Comparison of ENCODE assay signal across 23 cellular contexts in genomic region chr6:41818271-41819054, GRCh38. TPM values are rescaled to one million over a fixed set of nuclear protein-coding genes. Genes with fewer than 3 reads are reported as not detected.
A peak's percentile ranks its signal among the peaks of the same experiment; 100 is the strongest.
DNase-seq lines count a peak whose midpoint lies in the region; ATAC-seq and TF ChIP-seq lines count a peak whose summit lies in the region.
"Had no signal": no experiment of that assay in that cellular context is flagged by ENCODE, and none has a peak within 500 bp of the region (broad histone marks: within the 10 kb centered on the region; RNA-seq: fewer than 3 reads in every experiment).

No MANE protein-coding gene starts in this region.

- no peak for ATAC-seq in foreskin keratinocyte
- ATAC-seq: left ventricle myocardium superior, mucosa of descending colon had no signal

- H3K4me1 ChIP-seq in breast epithelium (no peaks in the 10 kb centered on the region), foreskin keratinocyte (peaks cover 5% of the 10 kb centered on the region)
- H3K4me1 ChIP-seq: BLaER1, esophagus squamous epithelium, vagina had no signal

- TF ChIP-seq CTCF in MCF 10A (IDR thresholded peaks at IDR 0.05; ENCODE audit: unreplicated experiment) (no peak), breast epithelium (IDR thresholded peaks at IDR 0.05) (no peak), cardiac fibroblast (IDR thresholded peaks at IDR 0.05; ENCODE audit: low read depth, low read length) (no peak), foreskin keratinocyte (conservative IDR thresholded peaks at IDR 0.05) (no peak), type B pancreatic cell (conservative IDR thresholded peaks at IDR 0.05) (no peak)

- H3K4me1 Mint-ChIP-seq in MCF 10A (ENCODE audit: insufficient read depth, unreplicated experiment) (peaks cover 7% of the 10 kb centered on the region), type B pancreatic cell (ENCODE audit: unreplicated experiment) (no peaks in the 10 kb centered on the region)
- H3K4me1 Mint-ChIP-seq: IgD-negative memory B cell had no signal

- H3K4me3 ChIP-seq in breast epithelium (no peak overlapping the region), cardiac fibroblast (replicated peaks in 1 of 2; ENCODE audit: low read depth in 2 of 2, low read length in 2 of 2) (no peak overlapping the region)
- H3K4me3 ChIP-seq: BLaER1, esophagus squamous epithelium, mucosa of descending colon, vagina had no signal

- H3K27ac ChIP-seq in breast epithelium = no peak overlapping the region
- H3K27ac ChIP-seq in foreskin keratinocyte = no peak overlapping the region
- H3K27ac ChIP-seq: BLaER1, brain microvascular endothelial cell, esophagus squamous epithelium, vagina had no signal

- H3K27ac Mint-ChIP-seq in MCF 10A (ENCODE audit: low read depth, unreplicated experiment) (no peak overlapping the region), type B pancreatic cell (no peak overlapping the region)
- H3K27ac Mint-ChIP-seq: activated T-helper 2 cell treated with anti-CD3 and anti-CD28 coated beads, Interferon-gamma antibody, Interleukin-2, Interleukin-4, amounts not matched to agents 10 μg/mL and 5 μg/mL and 100 μg/mL, durations not matched to agents 14 hours and 24 hours and 36 hours; IgD-negative memory B cell had no signal

- H3K27me3 ChIP-seq in breast epithelium = no peaks in the 10 kb centered on the region
- H3K27me3 ChIP-seq in foreskin keratinocyte = no peaks in the 10 kb centered on the region
- H3K27me3 ChIP-seq: BLaER1, brain microvascular endothelial cell, esophagus squamous epithelium, vagina had no signal

- TF ChIP-seq POLR2A in breast epithelium (IDR thresholded peaks at IDR 0.05) = no peak

- no peaks in the 10 kb centered on the region for H3K27me3 Mint-ChIP-seq in MCF 10A (ENCODE audit: insufficient read depth, unreplicated experiment)
- H3K27me3 Mint-ChIP-seq in type B pancreatic cell = no peaks in the 10 kb centered on the region
- H3K27me3 Mint-ChIP-seq: IgD-negative memory B cell had no signal

- no TSS peak for BruUV-seq in MCF 10A (replicated peaks; lab: Mats Ljungman, UMichigan)

- H3K9me3 ChIP-seq in breast epithelium = no peaks in the 10 kb centered on the region
- H3K9me3 ChIP-seq: BLaER1, esophagus squamous epithelium, mucosa of descending colon, vagina had no signal

- intact Hi-C loops in MCF 10A (cut with micrococcal nuclease) = no loop called here
- intact Hi-C loops in breast epithelium (cut with DNase I; ENCODE audit: low total_unique reads) = no loop called here

- CTCF ChIA-PET in MCF 10A (lab: Yijun Ruan, JAX) = interaction anchor here (0.6 to 0.9 kb wide), 2 partner anchors 18 to 19 kb away, joined by 3 read pairs; no protein-coding TSS in a partner anchor

- H3K36me3 ChIP-seq in breast epithelium = no peaks in the 10 kb centered on the region
- H3K36me3 ChIP-seq: brain microvascular endothelial cell, esophagus squamous epithelium, vagina had no signal

- DNase-seq in MCF 10A (ENCODE audit: unreplicated experiment) (peak; percentile 26), breast epithelium (ENCODE audit: low spot score in 2 of 2) (no peak), NCI-H82 treated with DMSO at 0.1 percent for 48 hours (lab: John Stamatoyannopoulos, UW; ENCODE audit: unreplicated experiment) (peak; percentile 98), cardiac fibroblast (ENCODE audit: low read depth in 2 of 2) (peak; percentile 27 to 57), pulmonary artery endothelial cell (ENCODE audit: low read depth, low spot score) (peak; percentile 3), foreskin keratinocyte (no peak), type B pancreatic cell (ENCODE audit: extremely low spot score, unreplicated experiment) (no peak), NCI-H446 (lab: John Stamatoyannopoulos, UW) (no peak)
- DNase-seq: activated CD4-positive, alpha-beta T cell treated with anti-CD3 and anti-CD28 coated beads for 1 hour; brain microvascular endothelial cell; esophagus squamous epithelium; left ventricle myocardium superior; mucosa of descending colon; NCI-H1092; stimulated activated CD4-positive, alpha-beta T cell treated with anti-CD3 and anti-CD28 coated beads, Interleukin-12 subunit alpha, Interleukin-12 subunit beta, amount 100 ng/mL, for 4 hours; substantia nigra; T-helper 9 cell had no signal

- POLR2A ChIA-PET in MCF 10A (lab: Yijun Ruan, JAX) = no interaction called here

- H3K9me3 Mint-ChIP-seq in MCF 10A (ENCODE audit: unreplicated experiment) = no peaks in the 10 kb centered on the region
- H3K9me3 Mint-ChIP-seq in type B pancreatic cell = no peaks in the 10 kb centered on the region
- H3K9me3 Mint-ChIP-seq: activated T-helper 2 cell treated with anti-CD3 and anti-CD28 coated beads, Interferon-gamma antibody, Interleukin-2, Interleukin-4, amounts not matched to agents 10 μg/mL and 5 μg/mL and 100 μg/mL, durations not matched to agents 14 hours and 24 hours and 36 hours; IgD-negative memory B cell had no signal

- no peak overlapping the region for H3K4me3 Mint-ChIP-seq in MCF 10A (ENCODE audit: unreplicated experiment)
- no peak overlapping the region for H3K4me3 Mint-ChIP-seq in type B pancreatic cell
- H3K4me3 Mint-ChIP-seq: IgD-negative memory B cell had no signal

- H3K36me3 Mint-ChIP-seq in MCF 10A (ENCODE audit: insufficient read depth, unreplicated experiment) (no peaks in the 10 kb centered on the region), type B pancreatic cell (no peaks in the 10 kb centered on the region)
- H3K36me3 Mint-ChIP-seq: IgD-negative memory B cell had no signal

RNA-seq across cellular contexts. Expression of gene TOMM6, which starts 31.0 kb away (rescaled TPM):
- total RNA-seq in MCF 10A (2022) (202 and 227 TPM in 2 replicates), breast epithelium (100 to 1,000 TPM; 108 to 127 (median 117) TPM), pulmonary artery endothelial cell (95.8 and 101 TPM in 2 replicates), foreskin keratinocyte (223 and 285 TPM in 2 replicates), type B pancreatic cell (ENCODE audit: low replicate concordance) (193 and 203 TPM in 2 replicates)
- 453 and 519 TPM in 2 replicates for polyA plus RNA-seq in foreskin keratinocyte

RNA-seq across cellular contexts. Expression of gene PRICKLE4, which starts 37.9 kb away (rescaled TPM):
- total RNA-seq in MCF 10A (2022) (0.93 and 1.5 TPM in 2 replicates), breast epithelium (1 to 10 TPM in 2 of 3 donors, under 1 TPM in 1; 0.80 to 5.3 (median 3.3) TPM), pulmonary artery endothelial cell (0.67 and 1.1 TPM in 2 replicates), foreskin keratinocyte (0.42 and 0.61 TPM in 2 replicates), type B pancreatic cell (ENCODE audit: low replicate concordance) (2.1 and 2.8 TPM in 2 replicates)
- 0.18 and 0.55 TPM in 2 replicates for polyA plus RNA-seq in foreskin keratinocyte
- total RNA-seq: A172; activated T-helper 2 cell treated with anti-CD3 and anti-CD28 coated beads, Interferon-gamma antibody, Interleukin-2, Interleukin-4, amounts not matched to agents 10 μg/mL and 5 μg/mL and 100 μg/mL, durations not matched to agents 14 hours and 24 hours and 36 hours; G401 had no signal
- polyA plus RNA-seq: IgD-negative memory B cell had no signal

RNA-seq across cellular contexts. Expression of gene FRS3, which starts 38.8 kb away (rescaled TPM):
- 3.9 and 5.3 TPM in 2 replicates for total RNA-seq in MCF 10A (2022)
- total RNA-seq in breast epithelium = 1 to 10 TPM; 3.5 to 4.3 (median 3.8) TPM
- total RNA-seq in pulmonary artery endothelial cell = 1.2 TPM in 2 replicates
- 2.2 and 2.6 TPM in 2 replicates for total RNA-seq in foreskin keratinocyte
- 2.7 and 2.8 TPM in 2 replicates for polyA plus RNA-seq in foreskin keratinocyte
- 2.2 and 7.0 TPM in 2 replicates for total RNA-seq in type B pancreatic cell (ENCODE audit: low replicate concordance)

Comparison
In these comparisons a context has a peak if more than half of its experiments do, and no peak if none do; other contexts are left out.
1. DNase-seq: peak in MCF 10A (single experiment), NCI-H82 treated with DMSO at 0.1 percent for 48 hours (single experiment), cardiac fibroblast (2 of 2) and pulmonary artery endothelial cell (single experiment); none in breast epithelium (0 of 2), foreskin keratinocyte (0 of 2), type B pancreatic cell (single experiment) and NCI-H446 (0 of 2).